16 cellular contexts compared by ENCODE assay signal in genomic region chr9:136566899-136567298, GRCh38. TPM values are rescaled to one million over a fixed set of nuclear protein-coding genes. Genes with fewer than 3 reads are reported as not detected.
DNase-seq lines count a peak whose midpoint lies in the region; ATAC-seq and TF ChIP-seq lines count a peak whose summit lies in the region.
"Had no signal": no experiment of that assay in that cellular context is flagged by ENCODE, and none has a peak within 500 bp of the region (broad histone marks: within the 10 kb centered on the region; RNA-seq: fewer than 3 reads in every experiment).

No MANE protein-coding gene starts in this region.

- peak overlapping the region; percentile 46 for H3K4me3 Mint-ChIP-seq in MCF 10A (ENCODE audit: unreplicated experiment)
- H3K4me3 Mint-ChIP-seq: IgD-negative memory B cell; natural killer cell treated with Interleukin-12 subunit alpha and Interleukin-12 subunit beta and Interleukin-15 and Interleukin-18, amount 100 ng/mL, for 72 hours; type B pancreatic cell; WTC11 had no signal

- no peaks in the 10 kb centered on the region for H3K9me3 Mint-ChIP-seq in MCF 10A (ENCODE audit: unreplicated experiment)
- H3K9me3 Mint-ChIP-seq: type B pancreatic cell, WTC11 had no signal

- no peak overlapping the region for H3K27ac ChIP-seq in mammary epithelial cell (ENCODE audit: insufficient read depth, low read depth, low read length)
- H3K27ac ChIP-seq: hepatocyte had no signal

- no peak overlapping the region for H3K4me3 ChIP-seq in mammary epithelial cell (replicated peaks in 1 of 3; ENCODE audit: insufficient read depth in 1 of 3, low read depth in 2 of 3, low read length in 3 of 3)
- H3K4me3 ChIP-seq: hepatocyte had no signal

- ATAC-seq in Right ventricle myocardium superior (ENCODE audit: poor library complexity), result no peak
- no peak for ATAC-seq in HG03159 (IDR thresholded peaks at IDR 0.05; ENCODE audit: unreplicated experiment)
- no peak for ATAC-seq in GM19324 (IDR thresholded peaks at IDR 0.05; ENCODE audit: low FRiP score, unreplicated experiment)
- ATAC-seq: natural killer cell treated with Interleukin-12 subunit alpha and Interleukin-12 subunit beta and Interleukin-15 and Interleukin-18, amount 100 ng/mL, for 72 hours had no signal

- H3K9me3 ChIP-seq in mammary epithelial cell (replicated peaks; ENCODE audit: insufficient read depth, low read length), result no peaks in the 10 kb centered on the region

- WGBS in mammary epithelial cell (ENCODE audit: low coverage, missing lambda C conversion rate), result 91% methylated on average over 10 of the region's 14 CpGs

- no peaks in the 10 kb centered on the region for H3K79me2 ChIP-seq in mammary epithelial cell (ENCODE audit: insufficient read depth, low read length)
- H3K79me2 ChIP-seq: hepatocyte had no signal

- H3K4me1 ChIP-seq in mammary epithelial cell (ENCODE audit: insufficient read depth, low read length), result peaks cover 20% of the 10 kb centered on the region

- BruUV-seq in MCF 10A (replicated peaks; lab: Mats Ljungman, UMichigan) (no TSS peak), mammary epithelial cell (replicated peaks; lab: Mats Ljungman, UMichigan) (no TSS peak)

- peak; percentile 49 for DNase-seq in MCF 10A (ENCODE audit: unreplicated experiment)
- DNase-seq in mammary epithelial cell, result no peak
- DNase-seq in Right ventricle myocardium superior, result peak; percentile 83
- DNase-seq in occipital lobe (lab: John Stamatoyannopoulos, UW), result peak; percentile 75
- no peak for DNase-seq in SIG-M5 treated with dmso at 0.1 percent for 504 hours (lab: John Stamatoyannopoulos, UW; ENCODE audit: unreplicated experiment)
- DNase-seq in COLO668 (lab: John Stamatoyannopoulos, UW; ENCODE audit: unreplicated experiment), result no peak
- DNase-seq: DMS53; NCI-H2107; stimulated activated CD4-positive, alpha-beta T cell treated with anti-CD3 and anti-CD28 coated beads, Interleukin-4, amount 100 ng/mL, for 4 hours had no signal

- no peaks in the 10 kb centered on the region for H3K36me3 Mint-ChIP-seq in MCF 10A (ENCODE audit: insufficient read depth, unreplicated experiment)
- H3K36me3 Mint-ChIP-seq: IgD-negative memory B cell; natural killer cell treated with Interleukin-12 subunit alpha and Interleukin-12 subunit beta and Interleukin-15 and Interleukin-18, amount 100 ng/mL, for 72 hours; type B pancreatic cell; WTC11 had no signal

- CTCF ChIA-PET in MCF 10A (lab: Yijun Ruan, JAX), result no interaction called here
- CTCF ChIA-PET in mammary epithelial cell (lab: Charles Lee; ENCODE audit: low non-redundant PET), result no interaction called here

- intact Hi-C loops in MCF 10A (cut with micrococcal nuclease) (no loop called here), mammary epithelial cell (cut with micrococcal nuclease) (no loop called here), Right ventricle myocardium superior (cut with DNase I) (no loop called here)

- POLR2A ChIA-PET in MCF 10A (lab: Yijun Ruan, JAX), result interaction anchor here (0.6 to 1.0 kb wide), 2 partner anchors 58 to 174 kb away, joined by 3 read pairs; no protein-coding TSS in a partner anchor

- H3K36me3 ChIP-seq in mammary epithelial cell (ENCODE audit: insufficient read depth, low read length), result no peaks in the 10 kb centered on the region

- in situ Hi-C loops in mammary epithelial cell (cut with MboI; ENCODE audit: low sequenced_read_pairs in 2 of 2), result no loop called here

- H3K27me3 Mint-ChIP-seq in MCF 10A (ENCODE audit: insufficient read depth, unreplicated experiment), result no peaks in the 10 kb centered on the region
- H3K27me3 Mint-ChIP-seq: natural killer cell treated with Interleukin-12 subunit alpha and Interleukin-12 subunit beta and Interleukin-15 and Interleukin-18, amount 100 ng/mL, for 72 hours; type B pancreatic cell had no signal

- TF ChIP-seq CTCF in MCF 10A (IDR thresholded peaks at IDR 0.05; ENCODE audit: unreplicated experiment), result no peak
- no peak for TF ChIP-seq CTCF in mammary epithelial cell (conservative IDR thresholded peaks at IDR 0.05 in 1 of 2, IDR thresholded peaks at IDR 0.05 in 1 of 2; ENCODE audit: extremely low read depth in 1 of 2, insufficient read depth in 1 of 2, low read depth in 1 of 2, low read length in 2 of 2)

- dilution Hi-C loops in mammary epithelial cell (cut with HindIII; ENCODE audit: low sequenced_read_pairs), result no loop called here

- H2AFZ ChIP-seq in mammary epithelial cell (ENCODE audit: low read depth, low read length), result no peak overlapping the region
- H2AFZ ChIP-seq: hepatocyte had no signal

- no peak overlapping the region for H3K9ac ChIP-seq in mammary epithelial cell (ENCODE audit: insufficient read depth, low read length)

- no peak overlapping the region for H3K4me2 ChIP-seq in mammary epithelial cell (ENCODE audit: insufficient read depth, low read depth, low read length)
- H3K4me2 ChIP-seq: hepatocyte had no signal

- H4K20me1 ChIP-seq in mammary epithelial cell (ENCODE audit: insufficient read depth, low read length), result no peaks in the 10 kb centered on the region

- H3K4me1 Mint-ChIP-seq in MCF 10A (ENCODE audit: insufficient read depth, unreplicated experiment), result peaks cover 13% of the 10 kb centered on the region

- no peaks in the 10 kb centered on the region for H3K27me3 ChIP-seq in mammary epithelial cell (ENCODE audit: insufficient read depth, low read length)
- H3K27me3 ChIP-seq: hepatocyte had no signal

- no peak overlapping the region for H3K27ac Mint-ChIP-seq in MCF 10A (ENCODE audit: low read depth, unreplicated experiment)
- H3K27ac Mint-ChIP-seq: IgD-negative memory B cell; natural killer cell treated with Interleukin-12 subunit alpha and Interleukin-12 subunit beta and Interleukin-15 and Interleukin-18, amount 100 ng/mL, for 72 hours; type B pancreatic cell had no signal

RNA-seq across cellular contexts. Expression of gene NOTCH1, which starts 21.1 kb away (rescaled TPM):
- total RNA-seq in MCF 10A (2022) (37.5 and 53.4 TPM in 2 replicates), mammary epithelial cell (100 to 1,000 TPM; 170 to 189 TPM), Right ventricle myocardium superior (16.8 TPM), occipital lobe (22.9 TPM)
- polyA plus RNA-seq in mammary epithelial cell, result 17.6 TPM
- 39.0 TPM for polyA minus RNA-seq in mammary epithelial cell

Comparison
In these comparisons a context has a peak if more than half of its experiments do, and no peak if none do; other contexts are left out.
1. DNase-seq: peak in MCF 10A (single experiment), Right ventricle myocardium superior (single experiment) and occipital lobe (single experiment); none in mammary epithelial cell (single experiment), SIG-M5 treated with dmso at 0.1 percent for 504 hours (single experiment) and COLO668 (single experiment).